In the genomic region with DNA sequence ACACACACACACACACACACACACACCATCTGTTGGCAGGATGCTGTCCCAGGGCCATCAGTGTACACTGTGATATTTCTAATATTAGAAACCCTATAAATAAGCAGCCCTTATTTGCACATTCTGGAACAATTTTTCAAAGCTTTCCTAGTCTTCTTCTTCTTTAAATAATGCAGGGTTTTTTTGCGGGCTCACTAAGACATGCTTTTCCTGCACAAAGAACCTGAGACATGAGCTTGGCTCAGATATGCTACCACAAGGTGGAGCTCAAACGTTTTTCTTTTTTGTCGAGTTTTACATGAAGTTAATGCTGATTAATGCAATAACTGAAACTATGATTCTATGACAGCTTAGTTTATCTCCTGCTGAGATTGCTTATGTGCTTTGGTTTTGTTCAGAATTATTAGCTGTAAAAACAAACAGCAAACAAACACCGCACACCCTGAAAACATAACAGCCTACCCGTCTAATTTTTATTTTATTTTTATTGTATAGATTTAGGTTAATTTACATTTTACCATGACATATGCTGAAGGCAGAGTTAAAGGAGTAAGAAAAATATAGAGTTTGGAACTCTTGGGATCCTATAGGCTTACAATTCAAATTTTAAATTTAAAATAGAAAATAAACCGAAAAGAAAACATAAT, we compare ENCODE assay signal across 8 cellular contexts.
A peak's percentile ranks its signal among the peaks of the same experiment; 100 is the strongest.
DNase-seq lines count a peak whose midpoint lies in the region; ATAC-seq and TF ChIP-seq lines count a peak whose summit lies in the region.

No MANE protein-coding gene starts in this region.

- peaks cover 21% of the 10 kb centered on the region for H3K4me1 ChIP-seq in left ventricle myocardium inferior

- H3K27ac ChIP-seq in left ventricle myocardium inferior (replicated peaks) = peak overlapping the region; percentile 25

- no peaks in the 10 kb centered on the region for H3K9me3 Mint-ChIP-seq in activated T-cell treated with anti-CD3 and anti-CD28 coated beads, Interleukin-2, amount 50 U/mL, for 4 hours

- no peaks in the 10 kb centered on the region for H3K9me3 ChIP-seq in left ventricle myocardium inferior (replicated peaks)

- no peak for ATAC-seq in activated T-cell treated with anti-CD3 and anti-CD28 coated beads, Interleukin-2, amount 50 U/mL, for 4 hours

- H3K36me3 ChIP-seq in left ventricle myocardium inferior = no peaks in the 10 kb centered on the region

- no peaks in the 10 kb centered on the region for H3K4me1 Mint-ChIP-seq in activated T-cell treated with anti-CD3 and anti-CD28 coated beads, Interleukin-2, amount 50 U/mL, for 4 hours (ENCODE audit: low read depth)

- H3K4me3 ChIP-seq in WI38 (ENCODE audit: low read depth, low read length) (no peak overlapping the region), left ventricle myocardium inferior (no peak overlapping the region), skeletal muscle cell (ENCODE audit: low read depth, low read length) (no peak overlapping the region)

- DNase-seq in stimulated activated CD4-positive, alpha-beta T cell treated with anti-CD3 and anti-CD28 coated beads, Interleukin-15, amount 100 ng/mL, for 24 hours = peak; percentile 2
- no peak for DNase-seq in stimulated activated CD4-positive, alpha-beta T cell treated with anti-CD3 and anti-CD28 coated beads, Interleukin-1b, Interleukin-23, amount 100 ng/mL, for 48 hours
- no peak for DNase-seq in left ventricle myocardium inferior
- DNase-seq in skeletal muscle cell (ENCODE audit: low read depth) = peak; percentile 23
- no peak for DNase-seq in activated T-cell treated with anti-CD3 and anti-CD28 coated beads, Interleukin-2, amount 50 U/mL, for 4 hours
- DNase-seq in activated naive CD4-positive, alpha-beta T cell treated with anti-CD3 and anti-CD28 coated beads, Interleukin-2, amount 50 U/mL, for 16 hours = no peak

- H3K27me3 ChIP-seq in left ventricle myocardium inferior (ENCODE audit: low read depth) = no peaks in the 10 kb centered on the region

- H3K4me3 Mint-ChIP-seq in activated T-cell treated with anti-CD3 and anti-CD28 coated beads, Interleukin-2, amount 50 U/mL, for 4 hours = no peak overlapping the region

- TF ChIP-seq CTCF in WI38 (IDR thresholded peaks at IDR 0.05; ENCODE audit: low read depth, low read length) (peak; percentile 51; the same call in 1 of the 2 replicates), left ventricle myocardium inferior (IDR thresholded peaks at IDR 0.05; ENCODE audit: borderline replicate concordance) (peak; percentile 74)

- TF ChIP-seq EP300 in Ishikawa (IDR thresholded peaks at IDR 0.05; ENCODE audit: borderline replicate concordance) = no peak

- intact Hi-C loops in left ventricle myocardium inferior (cut with micrococcal nuclease) = loop anchor here (5.0 to 10.0 kb wide), 2 partner anchors 228 to 325 kb away; no protein-coding TSS in a partner anchor

- peak; percentile 72 for TF ChIP-seq RAD21 in Ishikawa (IDR thresholded peaks at IDR 0.05; ENCODE audit: low read depth)

- no peaks in the 10 kb centered on the region for H3K36me3 Mint-ChIP-seq in activated T-cell treated with anti-CD3 and anti-CD28 coated beads, Interleukin-2, amount 50 U/mL, for 4 hours (ENCODE audit: insufficient read depth)

- no peaks in the 10 kb centered on the region for H3K27me3 Mint-ChIP-seq in activated T-cell treated with anti-CD3 and anti-CD28 coated beads, Interleukin-2, amount 50 U/mL, for 4 hours (ENCODE audit: low read depth)

TF ChIP-seq in Ishikawa, 13 proteins besides CTCF, POLR2A, EP300 and RAD21:
- TF ChIP-seq EGR1 (IDR thresholded peaks at IDR 0.05) (no peak), YY1 (IDR thresholded peaks at IDR 0.05; ENCODE audit: low read depth) (no peak), TEAD4 (IDR thresholded peaks at IDR 0.05) (no peak), MAX (IDR thresholded peaks at IDR 0.05) (no peak)

Comparison
In these comparisons a context has a peak if more than half of its experiments do, and no peak if none do; other contexts are left out.
1. DNase-seq: peak in stimulated activated CD4-positive, alpha-beta T cell treated with anti-CD3 and anti-CD28 coated beads, Interleukin-15, amount 100 ng/mL, for 24 hours (single experiment) and skeletal muscle cell (single experiment); none in stimulated activated CD4-positive, alpha-beta T cell treated with anti-CD3 and anti-CD28 coated beads, Interleukin-1b, Interleukin-23, amount 100 ng/mL, for 48 hours (single experiment), left ventricle myocardium inferior (single experiment), activated T-cell treated with anti-CD3 and anti-CD28 coated beads, Interleukin-2, amount 50 U/mL, for 4 hours (single experiment) and activated naive CD4-positive, alpha-beta T cell treated with anti-CD3 and anti-CD28 coated beads, Interleukin-2, amount 50 U/mL, for 16 hours (single experiment).